14 cellular contexts compared by ENCODE assay signal in genomic region chrX:19698125-19698524, GRCh38.
DNase-seq lines count a peak whose midpoint lies in the region; ATAC-seq and TF ChIP-seq lines count a peak whose summit lies in the region.
"Had no signal": no experiment of that assay in that cellular context is flagged by ENCODE, and none has a peak within 500 bp of the region (broad histone marks: within the 10 kb centered on the region; RNA-seq: fewer than 3 reads in every experiment).

No MANE protein-coding gene starts in this region.

- H3K4me3 ChIP-seq in right atrium auricular region: no peak overlapping the region
- H3K4me3 ChIP-seq in RWPE2 (ENCODE audit: severe bottlenecking): no peak overlapping the region
- H3K4me3 ChIP-seq in fibroblast of pulmonary artery (replicated peaks; ENCODE audit: low read depth, low read length): no peak overlapping the region
- no peak overlapping the region for H3K4me3 ChIP-seq in tibial artery
- H3K4me3 ChIP-seq: upper lobe of left lung had no signal

- H3K36me3 ChIP-seq in right atrium auricular region (no peaks in the 10 kb centered on the region), RWPE2 (ENCODE audit: low read depth) (no peaks in the 10 kb centered on the region), tibial artery (no peaks in the 10 kb centered on the region)

- peak; percentile 24 for DNase-seq in left cardiac atrium
- no peak for DNase-seq in right atrium auricular region (ENCODE audit: low spot score)
- DNase-seq in RWPE2 (ENCODE audit: low spot score): no peak
- DNase-seq in fibroblast of pulmonary artery (ENCODE audit: low read depth): peak; percentile 47
- DNase-seq in tibial artery: peak; percentile 20 to 61
- DNase-seq in cerebellar cortex (ENCODE audit: low spot score): no peak
- DNase-seq: DMS 273 treated with DMSO at 0.1 percent for 48 hours; NCI-H1694; stimulated activated CD4-positive, alpha-beta T cell treated with anti-CD3 and anti-CD28 coated beads, Interleukin-2, amount 100 ng/mL, for 24 hours had no signal

- ATAC-seq in left cardiac atrium (peak; percentile 29 to 41), RWPE2 (ENCODE audit: low read depth) (no peak), HG02623 (IDR thresholded peaks at IDR 0.05; ENCODE audit: unreplicated experiment) (no peak), GM21367 (IDR thresholded peaks at IDR 0.05; ENCODE audit: unreplicated experiment) (no peak)
- ATAC-seq: activated naive CD4-positive, alpha-beta T cell treated with anti-CD3 and anti-CD28 coated beads, Interleukin-2, amount 50 U/mL, for 72 hours; WTC11 had no signal

- intact Hi-C loops in left cardiac atrium (cut with DNase I) (no loop called here), tibial artery (cut with DNase I; ENCODE audit: low total_unique reads) (no loop called here)

- H3K27me3 ChIP-seq in right atrium auricular region (no peaks in the 10 kb centered on the region), RWPE2 (ENCODE audit: insufficient read depth, poor library complexity, severe bottlenecking) (no peaks in the 10 kb centered on the region), tibial artery (no peaks in the 10 kb centered on the region)
- H3K27me3 ChIP-seq: upper lobe of left lung had no signal

- H3K9me3 ChIP-seq in right atrium auricular region (no peaks in the 10 kb centered on the region), RWPE2 (ENCODE audit: severe bottlenecking) (no peaks in the 10 kb centered on the region), tibial artery (no peaks in the 10 kb centered on the region)
- H3K9me3 ChIP-seq: upper lobe of left lung had no signal

- TF ChIP-seq CTCF in right atrium auricular region (IDR thresholded peaks at IDR 0.05) (no peak), RWPE2 (IDR thresholded peaks at IDR 0.05; ENCODE audit: poor library complexity, severe bottlenecking) (no peak), fibroblast of pulmonary artery (IDR thresholded peaks at IDR 0.05; ENCODE audit: low read length, missing control alignments) (no peak), tibial artery (IDR thresholded peaks at IDR 0.05) (no peak)

- H3K27ac ChIP-seq in right atrium auricular region: no peak overlapping the region
- peak overlapping the region; percentile 36 for H3K27ac ChIP-seq in RWPE2 (ENCODE audit: poor library complexity, severe bottlenecking)
- no peak overlapping the region for H3K27ac ChIP-seq in tibial artery

- H3K4me1 ChIP-seq in right atrium auricular region (peaks cover 0 to 5% of the 10 kb centered on the region in 2 donors), RWPE2 (ENCODE audit: insufficient read depth, poor library complexity, severe bottlenecking) (peaks cover 16% of the 10 kb centered on the region), tibial artery (peaks cover 0 to 9% (median 0%) of the 10 kb centered on the region in 4 donors)

Comparison
In these comparisons a context has a peak if more than half of its experiments do, and no peak if none do; other contexts are left out.
1. DNase-seq: peak in left cardiac atrium (single experiment), fibroblast of pulmonary artery (single experiment) and tibial artery (2 of 2); none in right atrium auricular region (single experiment), RWPE2 (single experiment) and cerebellar cortex (single experiment).
2. ATAC-seq: peak in left cardiac atrium (2 of 2); none in RWPE2 (single experiment), HG02623 (single experiment) and GM21367 (single experiment).